ENCODE assay signal across 34 cellular contexts in the genomic region with DNA sequence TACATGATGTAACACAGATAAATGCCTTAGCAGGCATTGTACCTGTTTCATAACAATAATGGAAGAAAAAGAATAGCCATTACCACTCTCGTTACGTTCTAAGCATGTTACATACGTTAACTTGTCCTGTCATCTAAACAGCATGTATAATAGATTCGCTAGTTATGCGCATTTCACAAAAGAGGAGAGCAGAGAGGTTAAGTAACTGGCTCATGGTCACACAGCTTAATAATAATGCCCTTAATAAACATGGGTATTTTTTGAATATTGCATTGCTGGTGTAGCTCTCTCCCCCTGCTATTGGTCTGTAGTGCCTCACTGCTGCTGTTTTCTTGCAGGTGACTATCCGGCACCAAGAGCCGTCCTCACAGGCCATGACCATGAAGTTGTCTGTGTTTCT.
"Had no signal": no experiment of that assay in that cellular context is flagged by ENCODE, and none has a peak within 500 bp of the region (broad histone marks: within the 10 kb centered on the region; RNA-seq: fewer than 3 reads in every experiment).

No MANE protein-coding gene starts in this region.

- DNase-seq: activated effector memory CD4-positive, alpha-beta T cell treated with anti-CD3 and anti-CD28 coated beads, Interleukin-2, amount 50 U/mL, for 16 hours; activated effector memory CD4-positive, alpha-beta T cell treated with Interleukin-2 at 50 U/mL for 16 hours; activated gamma-delta T cell; activated gamma-delta T cell treated with Interleukin-2 at 50 U/mL for 16 hours; activated naive CD4-positive, alpha-beta T cell; activated naive CD4-positive, alpha-beta T cell treated with anti-CD3 and anti-CD28 coated beads for 36 hours; activated naive CD4-positive, alpha-beta T cell treated with anti-CD3 and anti-CD28 coated beads, Interleukin-2, amount 10 ng/mL, durations not matched to agents 7 days and 5 days; activated naive CD4-positive, alpha-beta T cell treated with anti-CD3 and anti-CD28 coated beads, Interleukin-2, amount 50 U/mL, for 16 hours; activated naive CD4-positive, alpha-beta T cell treated with Interleukin-2 at 50 U/mL for 16 hours; activated naive CD8-positive, alpha-beta T cell treated with anti-CD3 and anti-CD28 coated beads for 36 hours; activated naive CD8-positive, alpha-beta T cell treated with anti-CD3 and anti-CD28 coated beads, Interleukin-2, amount 10 ng/mL, durations not matched to agents 7 days and 5 days; activated naive CD8-positive, alpha-beta T cell treated with anti-CD3 and anti-CD28 coated beads, Interleukin-2, amount 50 U/mL, for 24 hours; activated T-cell treated with anti-CD3 and anti-CD28 coated beads, Interleukin-2, amount 50 U/mL, for 1 hour; activated T-cell treated with anti-CD3 and anti-CD28 coated beads, Interleukin-2, amount 50 U/mL, for 24 hours; activated T-cell treated with anti-CD3 and anti-CD28 coated beads, Interleukin-2, amount 50 U/mL, for 4 hours; activated T-cell treated with anti-CD3 and anti-CD28 coated beads, Interleukin-2, amount 50 U/mL, for 48 hours; activated T-cell treated with anti-CD3 and anti-CD28 coated beads, Interleukin-2, amount 50 U/mL, for 72 hours; adrenal gland; amniotic stem cell; amygdala; anterior cingulate cortex; aorta; body of pancreas; brain microvascular endothelial cell; caudate nucleus; central memory CD4-positive, alpha-beta T cell; cerebellar nuclear complex had no signal

- ATAC-seq: activated naive CD4-positive, alpha-beta T cell treated with anti-CD3 and anti-CD28 coated beads, Interleukin-2, amount 50 U/mL, for 72 hours; activated naive CD8-positive, alpha-beta T cell treated with anti-CD3 and anti-CD28 coated beads, Interleukin-2, amount 50 U/mL, for 24 hours; activated T-cell treated with anti-CD3 and anti-CD28 coated beads, Interleukin-2, amount 50 U/mL, for 4 hours; activated T-cell treated with anti-CD3 and anti-CD28 coated beads, Interleukin-2, amount 50 U/mL, for 72 hours; activated T-helper 17 cell treated with anti-CD3 and anti-CD28 coated beads, Interleukin-2, amount 50 U/mL, for 72 hours; body of pancreas had no signal

- H3K9me3 ChIP-seq: adrenal gland, ascending aorta, body of pancreas, breast epithelium had no signal

- FAIRE-seq: astrocyte, bronchial epithelial cell had no signal

- H3K36me3 ChIP-seq: adrenal gland, ascending aorta, brain microvascular endothelial cell, breast epithelium, cardiac muscle cell had no signal

- H3K4me3 ChIP-seq: adrenal gland, ascending aorta, body of pancreas, breast epithelium, cardiac muscle cell had no signal

- H3K27me3 ChIP-seq: adrenal gland, ascending aorta, body of pancreas, brain microvascular endothelial cell, breast epithelium, cardiac muscle cell had no signal

- H3K4me1 ChIP-seq: adrenal gland, ascending aorta, body of pancreas, breast epithelium had no signal

- H3K27ac ChIP-seq: adrenal gland, ascending aorta, body of pancreas, brain microvascular endothelial cell, breast epithelium, cardiac muscle cell had no signal
